In genomic region chr1:17236779-17237601, GRCh38 we compare ENCODE assay signal across 8 cellular contexts. TPM values are rescaled to one million over a fixed set of nuclear protein-coding genes. Genes with fewer than 3 reads are reported as not detected.
DNase-seq lines count a peak whose midpoint lies in the region; TF ChIP-seq lines count a peak whose summit lies in the region.

No MANE protein-coding gene starts in this region.

- H3K79me2 ChIP-seq in Karpas-422 (ENCODE audit: low read length) = no peaks in the 10 kb centered on the region

- DNase-seq in DMS53 (lab: John Stamatoyannopoulos, UW) (peak; percentile 94), Karpas-422 (peak; percentile 95), RPMI8226 (peak; percentile 93), fibroblast of the conjunctiva (ENCODE audit: low read depth) (peak; percentile 59), superior temporal gyrus (ENCODE audit: extremely low spot score) (peak; percentile 96), OCI-M2 (lab: John Stamatoyannopoulos, UW; ENCODE audit: unreplicated experiment) (no peak)
- DNase-seq in activated T-helper 1 cell treated with anti-CD3 and anti-CD28 coated beads, Interleukin-2, amount 50 U/mL, for 16 hours (ENCODE audit: low read depth in 1 of 2, low spot score in 1 of 2) = peak; percentile 66 to 87

- H3K4me3 ChIP-seq in Karpas-422 (ENCODE audit: low read length) (no peak overlapping the region), neutrophil (ENCODE audit: low read depth in 1 of 2, low read length in 1 of 2) (no peak overlapping the region)

- no peaks in the 10 kb centered on the region for H3K4me1 ChIP-seq in Karpas-422 (ENCODE audit: low read length)
- H3K4me1 ChIP-seq in neutrophil (ENCODE audit: control insufficient read depth in 1 of 2, insufficient read depth in 1 of 2, low read depth in 1 of 2, low read length in 1 of 2) = peaks cover 7 to 8% of the 10 kb centered on the region in 2 experiments

- peak; percentile 91 for TF ChIP-seq CTCF in neutrophil (IDR thresholded peaks at IDR 0.05)

- H2AFZ ChIP-seq in Karpas-422 (ENCODE audit: low read length) = no peak overlapping the region

- H3K4me2 ChIP-seq in Karpas-422 (ENCODE audit: low read depth, low read length, poor library complexity, severe bottlenecking) = no peak overlapping the region

- H3K27me3 ChIP-seq in Karpas-422 (ENCODE audit: low read length) (no peaks in the 10 kb centered on the region), neutrophil (no peaks in the 10 kb centered on the region)

- H3K36me3 ChIP-seq in Karpas-422 (ENCODE audit: insufficient read depth, low read length) (no peaks in the 10 kb centered on the region), neutrophil (no peaks in the 10 kb centered on the region)

- H3K9ac ChIP-seq in Karpas-422 (ENCODE audit: low read length) = no peak overlapping the region

- H3K9me3 ChIP-seq in Karpas-422 (ENCODE audit: low read length) (no peaks in the 10 kb centered on the region), neutrophil (no peaks in the 10 kb centered on the region)

- H3K9me2 ChIP-seq in Karpas-422 (replicated peaks; ENCODE audit: insufficient read depth, low read length) = no peaks in the 10 kb centered on the region

- H4K20me1 ChIP-seq in Karpas-422 (ENCODE audit: insufficient read depth, low read depth, low read length) = no peaks in the 10 kb centered on the region; the same call in 1 of the 2 replicates

- H3K27ac ChIP-seq in Karpas-422 (ENCODE audit: low read length) (no peak overlapping the region), neutrophil (no peak overlapping the region)

RNA-seq across cellular contexts. Expression of gene PADI3, which starts 11.9 kb away (rescaled TPM):
- not detected in 2 replicates for total RNA-seq in Karpas-422 (2014; rRNA removed; shearing (Covaris generic); ENCODE audit: low replicate concordance)

RNA-seq across cellular contexts. Expression of gene PADI1, which starts 32.1 kb away (rescaled TPM):
- total RNA-seq in Karpas-422 (2014; rRNA removed; shearing (Covaris generic); ENCODE audit: low replicate concordance) = not detected in 2 replicates
